12 cellular contexts compared by ENCODE assay signal in genomic region chr19:39941151-39941550, GRCh38.
DNase-seq lines count a peak whose midpoint lies in the region; ATAC-seq and TF ChIP-seq lines count a peak whose summit lies in the region.
"Had no signal": no experiment of that assay in that cellular context is flagged by ENCODE, and none has a peak within 500 bp of the region (broad histone marks: within the 10 kb centered on the region; RNA-seq: fewer than 3 reads in every experiment).

No MANE protein-coding gene starts in this region.

- H3K4me3 ChIP-seq in DND-41 (ENCODE audit: low read depth in 1 of 2, low read length in 2 of 2) = peak overlapping the region in 1 of 2 experiments; percentile 49; a peak in 2 of 4 replicates
- peak overlapping the region; percentile 34 for H3K4me3 ChIP-seq in OCI-LY1 (ENCODE audit: low read depth, low read length, poor library complexity, severe bottlenecking)
- H3K4me3 ChIP-seq in brain microvascular endothelial cell (ENCODE audit: low read depth, low read length) = no peak overlapping the region
- peak overlapping the region in 1 of 2 experiments; percentile 51 for H3K4me3 ChIP-seq in neutrophil (ENCODE audit: low read depth in 1 of 2, low read length in 1 of 2)
- H3K4me3 ChIP-seq: gastrocnemius medialis, lung had no signal

- peak; percentile 7 for TF ChIP-seq CTCF in DND-41 (IDR thresholded peaks at IDR 0.05; ENCODE audit: borderline replicate concordance, extremely low read depth, low read length, poor library complexity, severe bottlenecking)
- no peak for TF ChIP-seq CTCF in OCI-LY1 (IDR thresholded peaks at IDR 0.05; ENCODE audit: low read length)
- no peak for TF ChIP-seq CTCF in brain microvascular endothelial cell (IDR thresholded peaks at IDR 0.05; ENCODE audit: low read depth, low read length, missing control alignments)
- TF ChIP-seq CTCF in neutrophil (IDR thresholded peaks at IDR 0.05) = no peak

- H3K4me1 ChIP-seq in DND-41 (ENCODE audit: insufficient read depth, low read length) = peaks cover 60% of the 10 kb centered on the region
- peaks cover 54% of the 10 kb centered on the region for H3K4me1 ChIP-seq in OCI-LY1 (ENCODE audit: insufficient read depth, low read length, severe bottlenecking)
- peaks cover 23 to 67% of the 10 kb centered on the region in 2 experiments for H3K4me1 ChIP-seq in neutrophil (ENCODE audit: control insufficient read depth in 1 of 2, insufficient read depth in 1 of 2, low read depth in 1 of 2, low read length in 1 of 2)
- H3K4me1 ChIP-seq: gastrocnemius medialis had no signal

- ATAC-seq in DND-41 (ENCODE audit: insufficient read depth, low read depth) (peak; percentile 51), GM19463 (IDR thresholded peaks at IDR 0.05; ENCODE audit: unreplicated experiment) (no peak)
- ATAC-seq: gastrocnemius medialis had no signal

- H3K79me2 ChIP-seq in DND-41 (ENCODE audit: insufficient read depth, low read length) (no peaks in the 10 kb centered on the region), OCI-LY1 (ENCODE audit: insufficient read depth, low read length) (no peaks in the 10 kb centered on the region)

- H3K9ac ChIP-seq in DND-41 (ENCODE audit: low read depth, low read length) (peak overlapping the region; percentile 48), OCI-LY1 (ENCODE audit: low read length) (peak overlapping the region; percentile 71)

- H3K4me2 ChIP-seq in DND-41 (ENCODE audit: insufficient read depth, low read length) (peak overlapping the region; percentile 69), OCI-LY1 (ENCODE audit: low read length) (peak overlapping the region; percentile 72)

- H2AFZ ChIP-seq in DND-41 (ENCODE audit: low read depth, low read length) (peak overlapping the region; percentile 51), OCI-LY1 (ENCODE audit: low read length) (no peak overlapping the region)

- 0 out of 2 replicates have a peak, but pooled peaks cover 7% of the 10 kb centered on the region for H3F3A ChIP-seq in OCI-LY1 (ENCODE audit: insufficient read depth, low read length)

- DNase-seq in DND-41 = peak; percentile 75
- no peak for DNase-seq in brain microvascular endothelial cell
- DNase-seq in NCI-H1930 (lab: John Stamatoyannopoulos, UW) = no peak
- DNase-seq in HUDEP-2 (lab: John Stamatoyannopoulos, UW; ENCODE audit: unreplicated experiment in 76 of 76) = no peak
- DNase-seq in NCI-H226 = no peak
- DNase-seq: DMS 273 treated with DMSO at 0.1 percent for 48 hours, gastrocnemius medialis, NCI-H2171 treated with DMSO at 0.1 percent for 48 hours had no signal

- no peaks in the 10 kb centered on the region for H3K9me2 ChIP-seq in OCI-LY1 (ENCODE audit: low read depth, low read length)

- in situ Hi-C loops in brain microvascular endothelial cell (cut with HindIII; ENCODE audit: low pct_ligation_motif_present, low sequenced_read_pairs) = no loop called here

- H4K20me1 ChIP-seq in DND-41 (ENCODE audit: insufficient read depth, low read length) = no peaks in the 10 kb centered on the region
- no peaks in the 10 kb centered on the region for H4K20me1 ChIP-seq in OCI-LY1 (ENCODE audit: insufficient read depth, low read length)

- H3K9me3 ChIP-seq in DND-41 (ENCODE audit: insufficient read depth, low read length, severe bottlenecking) = no peaks in the 10 kb centered on the region
- H3K9me3 ChIP-seq in OCI-LY1 (ENCODE audit: low read length) = peaks cover 13% of the 10 kb centered on the region
- H3K9me3 ChIP-seq in neutrophil = no peaks in the 10 kb centered on the region
- H3K9me3 ChIP-seq: gastrocnemius medialis had no signal

- no peaks in the 10 kb centered on the region for H3K36me3 ChIP-seq in DND-41 (ENCODE audit: insufficient read depth, low read length)
- H3K36me3 ChIP-seq in OCI-LY1 (ENCODE audit: insufficient read depth, low read length) = peaks cover 18% of the 10 kb centered on the region
- H3K36me3 ChIP-seq in brain microvascular endothelial cell (replicated peaks) = no peaks in the 10 kb centered on the region
- no peaks in the 10 kb centered on the region for H3K36me3 ChIP-seq in neutrophil
- H3K36me3 ChIP-seq: gastrocnemius medialis had no signal

- no peaks in the 10 kb centered on the region for H3K27me3 ChIP-seq in DND-41 (ENCODE audit: insufficient read depth, low read length, poor library complexity)
- H3K27me3 ChIP-seq in OCI-LY1 (ENCODE audit: insufficient read depth, low read length) = no peaks in the 10 kb centered on the region
- H3K27me3 ChIP-seq in brain microvascular endothelial cell (replicated peaks) = no peaks in the 10 kb centered on the region
- peaks cover 53% of the 10 kb centered on the region for H3K27me3 ChIP-seq in neutrophil
- H3K27me3 ChIP-seq: gastrocnemius medialis had no signal

- H3K27ac ChIP-seq in DND-41 (ENCODE audit: low read length) (peak overlapping the region; percentile 93), OCI-LY1 (ENCODE audit: low read depth, low read length, poor library complexity, severe bottlenecking) (peak overlapping the region; percentile 99), brain microvascular endothelial cell (peak overlapping the region; percentile 1), neutrophil (peak overlapping the region; percentile 65)
- H3K27ac ChIP-seq: gastrocnemius medialis had no signal

Comparison
In these comparisons a context has a peak if more than half of its experiments do, and no peak if none do; other contexts are left out.
1. H3K27ac ChIP-seq: peak in every context shown above with its lines; median percentile 99 in OCI-LY1; 93 in DND-41; 65 in neutrophil; 1 in brain microvascular endothelial cell.